ENCODE assay signal across 22 cellular contexts in the genomic region with DNA sequence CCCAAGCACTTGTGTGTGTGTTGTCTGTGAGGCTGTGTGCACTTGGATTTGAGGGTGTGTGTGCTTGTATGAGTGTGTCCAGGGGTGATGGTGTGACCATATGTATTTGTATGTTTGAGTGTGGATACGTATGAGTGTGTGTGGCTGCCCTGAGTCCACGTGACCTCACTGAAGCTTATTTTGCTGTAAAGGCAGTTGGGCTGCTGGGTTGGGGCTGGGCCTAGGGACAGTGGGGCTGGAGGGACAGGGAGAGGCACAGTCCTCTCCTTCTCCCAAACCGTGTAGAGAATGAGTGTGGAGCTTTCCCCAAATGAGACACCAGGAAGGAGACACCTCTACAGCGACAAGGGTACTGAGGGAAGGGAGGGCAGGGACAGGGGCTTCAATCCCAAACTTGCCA.
"Had no signal": no experiment of that assay in that cellular context is flagged by ENCODE, and none has a peak within 500 bp of the region (broad histone marks: within the 10 kb centered on the region; RNA-seq: fewer than 3 reads in every experiment).

No MANE protein-coding gene starts in this region.

- H3K4me3 ChIP-seq: left ventricle myocardium inferior, lung, ovary, right atrium auricular region, sigmoid colon, skin epidermis, suprapubic skin, thyroid gland, uterus had no signal

- ATAC-seq: foreskin keratinocyte, left cardiac atrium had no signal

- H3K4me3 Mint-ChIP-seq: type B pancreatic cell had no signal

- H3K27ac ChIP-seq: foreskin keratinocyte, left ventricle myocardium inferior, ovary, right atrium auricular region, sigmoid colon, skin epidermis, suprapubic skin, thyroid gland, uterus had no signal

- H3K9me3 Mint-ChIP-seq: type B pancreatic cell had no signal

- DNase-seq: dermis blood vessel endothelial cell; erythroblast; foreskin keratinocyte; immature natural killer cell; left cardiac atrium; left ventricle myocardium inferior; mesenchymal stem cell; naive B cell; sigmoid colon; stimulated activated CD4-positive, alpha-beta T cell treated with anti-CD3 and anti-CD28 coated beads, Interleukin-12 subunit alpha, Interleukin-12 subunit beta, amount 100 ng/mL, for 4 hours; stimulated activated naive CD4-positive, alpha-beta T cell treated with Interleukin-2 at 50 U/mL for 16 hours; thyroid gland; uterus had no signal

- H3K27ac Mint-ChIP-seq: type B pancreatic cell had no signal

- H3K27me3 ChIP-seq: ovary, right atrium auricular region, sigmoid colon, suprapubic skin, thyroid gland, uterus had no signal

- H3K9me3 ChIP-seq: left ventricle myocardium inferior, ovary, right atrium auricular region, sigmoid colon, suprapubic skin, thyroid gland, uterus had no signal

- FAIRE-seq: colon, endothelial cell of umbilical vein, keratinocyte had no signal

- H3K36me3 ChIP-seq: left ventricle myocardium inferior, ovary, right atrium auricular region, sigmoid colon, suprapubic skin, thyroid gland, uterus had no signal

- H3K27me3 Mint-ChIP-seq: naive B cell had no signal

- H3K4me1 ChIP-seq: foreskin keratinocyte had no signal
